ENCODE assay signal across 10 cellular contexts in the genomic region with DNA sequence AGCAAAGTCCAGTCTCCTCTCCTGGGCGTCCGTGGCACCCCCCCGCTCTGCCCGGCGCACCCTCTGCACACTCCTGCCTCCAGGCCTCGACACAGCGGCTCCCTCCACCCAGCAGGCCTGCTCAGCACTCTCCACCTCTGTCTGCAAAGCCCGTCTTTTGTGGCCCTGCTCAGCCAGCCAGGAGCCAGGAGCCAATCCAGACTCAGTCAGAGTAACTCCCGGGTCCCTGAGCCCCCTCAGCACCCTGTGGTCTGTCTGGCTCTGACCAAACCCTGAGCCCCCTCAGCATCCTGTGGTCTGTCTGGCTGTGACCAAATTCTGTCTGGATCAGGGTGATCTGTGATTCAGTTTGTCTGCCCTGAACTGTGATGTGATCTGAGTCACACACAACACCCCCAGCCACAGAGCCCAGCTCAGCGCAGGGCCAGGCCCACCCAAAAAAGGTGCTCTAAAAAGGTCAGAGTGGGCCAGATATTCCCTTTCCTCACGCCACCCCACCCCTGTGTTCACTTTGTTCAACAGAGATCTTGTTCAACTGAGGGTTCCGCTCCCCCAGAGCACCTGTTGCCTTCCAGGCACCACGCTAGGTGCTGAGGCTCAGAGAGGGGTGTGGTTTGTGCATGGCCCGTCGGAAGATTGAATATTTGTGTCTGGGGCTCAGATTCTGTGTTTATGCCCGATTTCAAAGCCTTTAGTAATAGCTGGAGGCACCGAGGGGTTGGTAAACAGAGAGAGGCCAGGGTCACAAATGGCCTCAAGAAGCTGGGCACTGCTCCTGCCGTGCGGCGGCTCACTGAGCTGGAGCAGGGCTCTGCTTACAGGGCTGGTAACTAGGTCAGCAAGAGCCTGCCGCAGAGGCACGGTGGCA. TPM values are rescaled to one million over a fixed set of nuclear protein-coding genes. Genes with fewer than 3 reads are reported as not detected.
A peak's percentile ranks its signal among the peaks of the same experiment; 100 is the strongest.
DNase-seq lines count a peak whose midpoint lies in the region; ATAC-seq and TF ChIP-seq lines count a peak whose summit lies in the region.
"Had no signal": no experiment of that assay in that cellular context is flagged by ENCODE, and none has a peak within 500 bp of the region (broad histone marks: within the 10 kb centered on the region; RNA-seq: fewer than 3 reads in every experiment).

No MANE protein-coding gene starts in this region.

- H3K27ac ChIP-seq in HEK293 (ENCODE audit: extremely low read depth, low read depth, low read length) (no peak overlapping the region), left ventricle myocardium inferior (replicated peaks) (no peak overlapping the region)
- H3K27ac ChIP-seq: ovary had no signal

- H3K4me1 ChIP-seq in HEK293 (ENCODE audit: control insufficient read depth, insufficient read depth, low read length): no peaks in the 10 kb centered on the region
- peaks cover 4% of the 10 kb centered on the region for H3K4me1 ChIP-seq in left ventricle myocardium inferior

- peaks cover 43 to 47% of the 10 kb centered on the region in 2 donors for H3K4me1 Mint-ChIP-seq in effector memory CD8-positive, alpha-beta T cell (ENCODE audit: low read depth in 2 of 2)

- H3K9me3 Mint-ChIP-seq in effector memory CD8-positive, alpha-beta T cell: no peaks in the 10 kb centered on the region

- POLR2A ChIA-PET in HEK293 (lab: Yijun Ruan, JAX): no interaction called here

- H3K9me3 ChIP-seq in HEK293 (ENCODE audit: control insufficient read depth, insufficient read depth, low read depth, low read length) (no peaks in the 10 kb centered on the region), left ventricle myocardium inferior (replicated peaks) (no peaks in the 10 kb centered on the region)
- H3K9me3 ChIP-seq: ovary had no signal

- H3K27me3 Mint-ChIP-seq in effector memory CD8-positive, alpha-beta T cell: no peaks in the 10 kb centered on the region

- ATAC-seq in effector memory CD8-positive, alpha-beta T cell (replicated peaks): peak; percentile 63
- no peak for ATAC-seq in GM19463 (IDR thresholded peaks at IDR 0.05; ENCODE audit: unreplicated experiment)

- H3K36me3 Mint-ChIP-seq in effector memory CD8-positive, alpha-beta T cell (ENCODE audit: insufficient read depth): peaks cover 28% of the 10 kb centered on the region

- peak overlapping the region; percentile 98 to 99 for H3K27ac Mint-ChIP-seq in effector memory CD8-positive, alpha-beta T cell

- CTCF ChIA-PET in HEK293 (lab: Yijun Ruan, JAX): interaction anchor here (0.7 kb wide), 1 partner anchor 550 kb away, joined by 3 read pairs; no protein-coding TSS in a partner anchor

- TF ChIP-seq CTCF in HEK293 (tag by site-specific recombination; IDR thresholded peaks at IDR 0.05): no peak
- TF ChIP-seq CTCF in left ventricle myocardium inferior (IDR thresholded peaks at IDR 0.05; ENCODE audit: borderline replicate concordance): no peak

- intact Hi-C loops in left ventricle myocardium inferior (cut with micrococcal nuclease): no loop called here

- no peaks in the 10 kb centered on the region for H3K27me3 ChIP-seq in left ventricle myocardium inferior (ENCODE audit: low read depth)
- H3K27me3 ChIP-seq: ovary had no signal

- H3K36me3 ChIP-seq in HEK293 (ENCODE audit: control insufficient read depth in 2 of 2, insufficient read depth in 1 of 2, low read length in 2 of 2): no peaks in the 10 kb centered on the region
- no peaks in the 10 kb centered on the region for H3K36me3 ChIP-seq in left ventricle myocardium inferior
- H3K36me3 ChIP-seq: ovary had no signal

- H3K4me3 ChIP-seq in HEK293 (ENCODE audit: low read depth, low read length) (no peak overlapping the region), left ventricle myocardium inferior (no peak overlapping the region)
- H3K4me3 ChIP-seq: ovary had no signal

- DNase-seq in activated CD4-positive, alpha-beta T cell treated with anti-CD3 and anti-CD28 coated beads, Interleukin-2, amount 50 U/mL, for 48 hours: peak; percentile 23 to 39
- DNase-seq in effector memory CD8-positive, alpha-beta T cell: peak; percentile 70 to 78 (median 75)
- peak; percentile 67 for DNase-seq in stimulated activated CD8-positive, alpha-beta memory T cell treated with anti-CD3 and anti-CD28 coated beads, Interleukin-12 subunit alpha, Interleukin-12 subunit beta, amount 100 ng/mL, for 4 hours (ENCODE audit: low read depth)
- no peak for DNase-seq in left ventricle myocardium inferior
- DNase-seq in NCI-H1417 treated with DMSO at 0.1 percent for 48 hours (lab: John Stamatoyannopoulos, UW): no peak
- no peak for DNase-seq in amniotic stem cell (lab: John Stamatoyannopoulos, UW)
- DNase-seq: ovary, SHP77 had no signal

- H3K4me3 Mint-ChIP-seq in effector memory CD8-positive, alpha-beta T cell: peak overlapping the region; percentile 65 to 75

TF ChIP-seq in HEK293, 187 proteins besides CTCF, POLR2A, EP300 and RAD21:
- TF ChIP-seq FEZF1 (tag by site-specific recombination; IDR thresholded peaks at IDR 0.05) (no peak), KLF8 (tag by site-specific recombination; IDR thresholded peaks at IDR 0.05) (no peak), SCRT2 (tag by site-specific recombination; IDR thresholded peaks at IDR 0.05) (peak; percentile 98), ZNF19 (tag by site-specific recombination; IDR thresholded peaks at IDR 0.05; ENCODE audit: low read depth) (no peak), GLI2 (tag by site-specific recombination; IDR thresholded peaks at IDR 0.05; ENCODE audit: borderline replicate concordance, low read depth) (no peak), ZNF830 (tag by site-specific recombination; IDR thresholded peaks at IDR 0.05; ENCODE audit: low read depth) (no peak), ZNF121 (tag by site-specific recombination; IDR thresholded peaks at IDR 0.05) (no peak), ZNF560 (tag by site-specific recombination; IDR thresholded peaks at IDR 0.05; ENCODE audit: borderline replicate concordance) (no peak), ZFP3 (tag by site-specific recombination; IDR thresholded peaks at IDR 0.05; ENCODE audit: low read depth) (no peak), SCRT1 (tag by site-specific recombination; IDR thresholded peaks at IDR 0.05; ENCODE audit: borderline replicate concordance) (peak; percentile 47; the same call in 1 of the 2 replicates), ZBTB17 (tag by site-specific recombination; IDR thresholded peaks at IDR 0.05) (peak; percentile 61)
- TF ChIP-seq, protein P1, sequence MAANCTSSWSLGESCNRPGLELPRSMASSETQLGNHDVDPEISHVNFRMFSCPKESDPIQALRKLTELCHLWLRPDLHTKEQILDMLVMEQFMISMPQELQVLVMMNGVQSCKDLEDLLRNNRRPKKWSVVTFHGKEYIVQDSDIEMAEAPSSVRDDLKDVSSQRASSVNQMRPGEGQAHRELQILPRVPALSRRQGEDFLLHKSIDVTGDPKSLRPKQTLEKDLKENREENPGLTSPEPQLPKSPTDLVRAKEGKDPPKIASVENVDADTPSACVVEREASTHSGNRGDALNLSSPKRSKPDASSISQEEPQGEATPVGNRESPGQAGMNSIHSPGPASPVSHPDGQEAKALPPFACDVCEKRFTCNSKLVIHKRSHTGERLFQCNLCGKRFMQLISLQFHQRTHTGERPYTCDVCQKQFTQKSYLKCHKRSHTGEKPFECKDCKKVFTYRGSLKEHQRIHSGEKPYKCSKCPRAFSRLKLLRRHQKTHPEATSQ (tag by site-specific recombination; IDR thresholded peaks at IDR 0.05): no peak
- TF ChIP-seq, protein P2, sequence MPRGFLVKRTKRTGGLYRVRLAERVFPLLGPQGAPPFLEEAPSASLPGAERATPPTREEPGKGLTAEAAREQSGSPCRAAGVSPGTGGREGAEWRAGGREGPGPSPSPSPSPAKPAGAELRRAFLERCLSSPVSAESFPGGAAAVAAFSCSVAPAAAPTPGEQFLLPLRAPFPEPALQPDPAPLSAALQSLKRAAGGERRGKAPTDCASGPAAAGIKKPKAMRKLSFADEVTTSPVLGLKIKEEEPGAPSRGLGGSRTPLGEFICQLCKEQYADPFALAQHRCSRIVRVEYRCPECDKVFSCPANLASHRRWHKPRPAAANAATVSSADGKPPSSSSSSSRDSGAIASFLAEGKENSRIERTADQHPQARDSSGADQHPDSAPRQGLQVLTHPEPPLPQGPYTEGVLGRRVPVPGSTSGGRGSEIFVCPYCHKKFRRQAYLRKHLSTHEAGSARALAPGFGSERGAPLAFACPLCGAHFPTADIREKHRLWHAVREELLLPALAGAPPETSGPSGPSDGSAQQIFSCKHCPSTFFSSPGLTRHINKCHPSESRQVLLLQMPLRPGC (tag by site-specific recombination; IDR thresholded peaks at IDR 0.05): no peak
TF ChIP-seq in HEK293: peak in this region for 3.

RNA-seq across cellular contexts. Expression of a gene that starts 5.9 kb away (rescaled TPM):
- total RNA-seq in left ventricle myocardium inferior: 19.6 TPM

RNA-seq across cellular contexts. Expression of a gene that starts 50.9 kb away (rescaled TPM):
- total RNA-seq in left ventricle myocardium inferior: 18.2 TPM

Comparison
In these comparisons a context has a peak if more than half of its experiments do, and no peak if none do; other contexts are left out.
1. DNase-seq: peak in activated CD4-positive, alpha-beta T cell treated with anti-CD3 and anti-CD28 coated beads, Interleukin-2, amount 50 U/mL, for 48 hours (2 of 2), effector memory CD8-positive, alpha-beta T cell (3 of 3) and stimulated activated CD8-positive, alpha-beta memory T cell treated with anti-CD3 and anti-CD28 coated beads, Interleukin-12 subunit alpha, Interleukin-12 subunit beta, amount 100 ng/mL, for 4 hours (single experiment); none in left ventricle myocardium inferior (single experiment), NCI-H1417 treated with DMSO at 0.1 percent for 48 hours (single experiment) and amniotic stem cell (single experiment).